Comparison of ENCODE assay signal across 1 cellular context in genomic region chr15:60372756-60373155, GRCh38.
TF ChIP-seq lines count a peak whose summit lies in the region.

No MANE protein-coding gene starts in this region.

TF ChIP-seq in WTC11, 78 proteins besides CTCF, POLR2A, EP300 and RAD21 (continued from another document):
- no peak for TF ChIP-seq PREB (CRISPR knock-in tag; IDR thresholded peaks at IDR 0.05; ENCODE audit: borderline replicate concordance)
- TF ChIP-seq, protein P1, sequence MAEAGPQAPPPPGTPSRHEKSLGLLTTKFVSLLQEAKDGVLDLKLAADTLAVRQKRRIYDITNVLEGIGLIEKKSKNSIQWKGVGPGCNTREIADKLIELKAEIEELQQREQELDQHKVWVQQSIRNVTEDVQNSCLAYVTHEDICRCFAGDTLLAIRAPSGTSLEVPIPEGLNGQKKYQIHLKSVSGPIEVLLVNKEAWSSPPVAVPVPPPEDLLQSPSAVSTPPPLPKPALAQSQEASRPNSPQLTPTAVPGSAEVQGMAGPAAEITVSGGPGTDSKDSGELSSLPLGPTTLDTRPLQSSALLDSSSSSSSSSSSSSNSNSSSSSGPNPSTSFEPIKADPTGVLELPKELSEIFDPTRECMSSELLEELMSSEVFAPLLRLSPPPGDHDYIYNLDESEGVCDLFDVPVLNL (CRISPR knock-in tag; IDR thresholded peaks at IDR 0.05; ENCODE audit: borderline replicate concordance, low read depth) = no peak
- TF ChIP-seq MLX (CRISPR knock-in tag; IDR thresholded peaks at IDR 0.05) = no peak
- no peak for TF ChIP-seq NR1H2 (CRISPR knock-in tag; IDR thresholded peaks at IDR 0.05)
- TF ChIP-seq CREB1 (CRISPR knock-in tag; IDR thresholded peaks at IDR 0.05) = no peak
- TF ChIP-seq KAT7 (CRISPR knock-in tag; IDR thresholded peaks at IDR 0.05; ENCODE audit: borderline replicate concordance) = no peak
- TF ChIP-seq JUN (CRISPR knock-in tag; IDR thresholded peaks at IDR 0.05) = no peak
- TF ChIP-seq ELF4 (CRISPR knock-in tag; IDR thresholded peaks at IDR 0.05; ENCODE audit: low read depth) = no peak
